8 cellular contexts compared by ENCODE assay signal in genomic region chr6:163413345-163414116, GRCh38. TPM values are rescaled to one million over a fixed set of nuclear protein-coding genes. Genes with fewer than 3 reads are reported as not detected.
DNase-seq lines count a peak whose midpoint lies in the region; ATAC-seq lines count a peak whose summit lies in the region.

No MANE protein-coding gene starts in this region.

- DNase-seq in DMS53 (lab: John Stamatoyannopoulos, UW) = peak; percentile 88
- peak; percentile 83 for DNase-seq in SK-N-DZ (ENCODE audit: low spot score)
- peak; percentile 88 for DNase-seq in activated naive CD4-positive, alpha-beta T cell treated with anti-CD3 and anti-CD28 coated beads, Interleukin-2, amount 50 U/mL, for 16 hours
- peak; percentile 96 for DNase-seq in germinal center (ENCODE audit: low spot score)
- peak in 52 of 56 donors; percentile 60 to 95 (median 88) for DNase-seq in nucleus accumbens (lab: John Stamatoyannopoulos, UW)
- DNase-seq in substantia nigra (lab: John Stamatoyannopoulos, UW) = peak in 44 of 49 donors; percentile 48 to 98 (median 86)

- peak; percentile 50 for ATAC-seq in GM21390 (IDR thresholded peaks at IDR 0.05; ENCODE audit: unreplicated experiment)

- H3K4me3 ChIP-seq in HUES48 (ENCODE audit: low read depth, low read length) = peak overlapping the region; percentile 67

- peaks cover 23% of the 10 kb centered on the region for H3K4me1 ChIP-seq in HUES48 (ENCODE audit: control insufficient read depth, insufficient read depth, low read length)

- no peaks in the 10 kb centered on the region for H3K27me3 ChIP-seq in HUES48 (ENCODE audit: control insufficient read depth, insufficient read depth, low read length)

- H3K9ac ChIP-seq in HUES48 (ENCODE audit: low read depth, low read length) = peak overlapping the region; percentile 74

- H3K36me3 ChIP-seq in HUES48 (ENCODE audit: control insufficient read depth, insufficient read depth, low read length) = no peaks in the 10 kb centered on the region

- H3K27ac ChIP-seq in HUES48 (ENCODE audit: low read depth, low read length) (peak overlapping the region; percentile 90), substantia nigra (ENCODE audit: low read depth, low read length, poor library complexity, severe bottlenecking) (peak overlapping the region; percentile 99)

- H3K9me3 ChIP-seq in HUES48 (ENCODE audit: control insufficient read depth, insufficient read depth, low read length) = no peaks in the 10 kb centered on the region

RNA-seq across cellular contexts. Expression of gene QKI, which starts 1.0 kb away (rescaled TPM):
- polyA plus RNA-seq in SK-N-DZ (2014; cell fraction: cytosol; rRNA removed) = 42.2 and 62.3 TPM in 2 replicates
- polyA plus RNA-seq in SK-N-DZ (2014; cell fraction: nucleus; rRNA removed) = 20.7 and 39.8 TPM in 2 replicates

Comparison
In these comparisons a context has a peak if more than half of its experiments do, and no peak if none do; other contexts are left out.
1. Peak in every context shown above with its lines: DNase-seq, ATAC-seq, H3K4me3 ChIP-seq and H3K27ac ChIP-seq.